Comparison of ENCODE assay signal across 27 cellular contexts in genomic region chr3:183582161-183582560, GRCh38. TPM values are rescaled to one million over a fixed set of nuclear protein-coding genes. Genes with fewer than 3 reads are reported as not detected.
"Had no signal": no experiment of that assay in that cellular context is flagged by ENCODE, and none has a peak within 500 bp of the region (broad histone marks: within the 10 kb centered on the region; RNA-seq: fewer than 3 reads in every experiment).

No MANE protein-coding gene starts in this region.

- H3K36me3 Mint-ChIP-seq: activated naive CD8-positive, alpha-beta T cell; brain; immature natural killer cell had no signal

- H3K4me3 ChIP-seq: ascending aorta, cardiac muscle cell, heart left ventricle, lung, mucosa of descending colon, skin epidermis, upper lobe of right lung had no signal

- H3K27ac Mint-ChIP-seq: activated naive CD8-positive, alpha-beta T cell; activated T-cell treated with anti-CD3 and anti-CD28 coated beads, Interleukin-2, amount 50 U/mL, for 72 hours; endodermal cell had no signal

- H3K4me3 Mint-ChIP-seq: activated naive CD8-positive, alpha-beta T cell; activated T-cell treated with anti-CD3 and anti-CD28 coated beads, Interleukin-2, amount 50 U/mL, for 72 hours; endodermal cell; immature natural killer cell; nephron had no signal

- H3K9me3 ChIP-seq: ascending aorta, heart left ventricle, mucosa of descending colon, upper lobe of right lung had no signal

- H3K36me3 ChIP-seq: ascending aorta, cardiac muscle cell, heart left ventricle, upper lobe of right lung had no signal

- ATAC-seq: activated T-cell treated with anti-CD3 and anti-CD28 coated beads, Interleukin-2, amount 50 U/mL, for 72 hours; esophagus mucosa; mucosa of descending colon; sciatic nerve; stimulated activated naive CD8-positive, alpha-beta T cell treated with anti-CD3 and anti-CD28 coated beads, Interleukin-15, Interleukin-2, amounts not matched to agents 100 U/mL and 50 U/mL, for 24 hours; upper lobe of right lung had no signal

- H3K27ac ChIP-seq: ascending aorta, cardiac muscle cell, skin epidermis, upper lobe of right lung had no signal

- H3K9me3 Mint-ChIP-seq: activated T-cell treated with anti-CD3 and anti-CD28 coated beads, Interleukin-2, amount 50 U/mL, for 72 hours; endodermal cell; nephron had no signal

- H3K4me1 ChIP-seq: ascending aorta had no signal

- DNase-seq: activated CD4-positive, alpha-beta T cell treated with anti-CD3 and anti-CD28 coated beads, Interleukin-2, amount 50 U/mL, for 1 hour; activated CD4-positive, CD25-positive, alpha-beta regulatory T cell treated with anti-CD3 and anti-CD28 coated beads, Interleukin-2, amount 50 U/mL, for 72 hours; activated naive CD4-positive, alpha-beta T cell; activated T-cell treated with anti-CD3 and anti-CD28 coated beads for 4 hours; activated T-cell treated with anti-CD3 and anti-CD28 coated beads, Interleukin-2, amount 50 U/mL, for 72 hours; endodermal cell; foreskin fibroblast; immature natural killer cell; kidney; mucosa of descending colon; stimulated activated CD4-positive, alpha-beta T cell treated with anti-CD3 and anti-CD28 coated beads, Interleukin-12 subunit alpha, Interleukin-12 subunit beta, amount 100 ng/mL, for 4 hours; stimulated activated CD4-positive, alpha-beta T cell treated with anti-CD3 and anti-CD28 coated beads, Interleukin-4, amount 100 ng/mL, for 1 hour; stimulated activated naive CD8-positive, alpha-beta T cell treated with anti-CD3 and anti-CD28 coated beads, Interleukin-15, Interleukin-2, amounts not matched to agents 100 U/mL and 50 U/mL, for 24 hours; T-helper 2 cell; upper lobe of right lung had no signal

- H3K27me3 ChIP-seq: ascending aorta, heart left ventricle, upper lobe of right lung had no signal

- H3K27me3 Mint-ChIP-seq: activated naive CD8-positive, alpha-beta T cell had no signal

RNA-seq across cellular contexts. Expression of gene KLHL6, which starts 26.7 kb away (rescaled TPM):
- total RNA-seq: chondrocyte, myocyte had no signal
- polyA plus RNA-seq: cardiac muscle cell had no signal
